ENCODE assay signal across 11 cellular contexts in genomic region chr6:32183030-32183429, GRCh38. TPM values are rescaled to one million over a fixed set of nuclear protein-coding genes. Genes with fewer than 3 reads are reported as not detected.
A peak's percentile ranks its signal among the peaks of the same experiment; 100 is the strongest.
DNase-seq lines count a peak whose midpoint lies in the region; ATAC-seq and TF ChIP-seq lines count a peak whose summit lies in the region.
"Had no signal": no experiment of that assay in that cellular context is flagged by ENCODE, and none has a peak within 500 bp of the region (broad histone marks: within the 10 kb centered on the region; RNA-seq: fewer than 3 reads in every experiment).

No MANE protein-coding gene starts in this region.

- CTCF ChIA-PET in HEK293 (lab: Yijun Ruan, JAX) = interaction anchor here (2.1 kb wide), 1 partner anchor 12 kb away, joined by 9 read pairs; no protein-coding TSS in a partner anchor

- H3K4me3 ChIP-seq in BLaER1 (no peak overlapping the region), HEK293 (ENCODE audit: low read depth, low read length) (no peak overlapping the region), esophagus squamous epithelium (no peak overlapping the region), sigmoid colon (no peak overlapping the region)

- TF ChIP-seq CTCF in HEK293 (tag by site-specific recombination; IDR thresholded peaks at IDR 0.05) (no peak), esophagus squamous epithelium (IDR thresholded peaks at IDR 0.05) (no peak), sigmoid colon (IDR thresholded peaks at IDR 0.05) (no peak)

- peak overlapping the region; percentile 41; the same call in 1 of the 2 replicates for H3K9ac ChIP-seq in BLaER1
- H3K9ac ChIP-seq: KMS-11 had no signal

- no peak for TF ChIP-seq POLR2A in esophagus squamous epithelium (IDR thresholded peaks at IDR 0.05)
- TF ChIP-seq POLR2A in sigmoid colon (IDR thresholded peaks at IDR 0.05) = no peak

- H3K27me3 ChIP-seq in BLaER1 (no peaks in the 10 kb centered on the region), esophagus squamous epithelium (no peaks in the 10 kb centered on the region), sigmoid colon (no peaks in the 10 kb centered on the region)

- DNase-seq in esophagus squamous epithelium (lab: John Stamatoyannopoulos, UW) (no peak), sigmoid colon (no peak)
- DNase-seq: activated CD4-positive, alpha-beta T cell treated with anti-CD3 and anti-CD28 coated beads for 1 hour; activated effector memory CD4-positive, alpha-beta T cell treated with anti-CD3 and anti-CD28 coated beads, Interleukin-2, amount 50 U/mL, for 16 hours; NCI-H146 had no signal

- no peak for ATAC-seq in HG03439 (IDR thresholded peaks at IDR 0.05; ENCODE audit: unreplicated experiment)
- ATAC-seq in GM18873 (IDR thresholded peaks at IDR 0.05; ENCODE audit: low FRiP score, unreplicated experiment) = no peak
- ATAC-seq in HG02981 (IDR thresholded peaks at IDR 0.05; ENCODE audit: unreplicated experiment) = no peak

- WGBS in esophagus squamous epithelium, 2 donors = 63 to 79% methylated on average over 3 of the region's 3 CpGs
- 80 to 85% methylated on average over 3 of the region's 3 CpGs for WGBS in sigmoid colon, 2 donors

- peaks cover 42% of the 10 kb centered on the region for H3K4me1 ChIP-seq in BLaER1
- H3K4me1 ChIP-seq in HEK293 (ENCODE audit: control insufficient read depth, insufficient read depth, low read length) = peaks cover 7% of the 10 kb centered on the region
- peaks cover 14 to 79% (median 44%) of the 10 kb centered on the region in 3 donors for H3K4me1 ChIP-seq in esophagus squamous epithelium
- peaks cover 0 to 71% (median 46%) of the 10 kb centered on the region in 4 donors for H3K4me1 ChIP-seq in sigmoid colon

- POLR2A ChIA-PET in HEK293 (lab: Yijun Ruan, JAX) = interaction anchor here (0.6 to 3.0 kb wide), 4 partner anchors 12 to 264 kb away, joined by 3 to 19 read pairs (median 6); partner anchors contain the start of gene FKBPL

- H3K36me3 ChIP-seq in BLaER1 (peaks cover 74% of the 10 kb centered on the region), HEK293 (ENCODE audit: control insufficient read depth in 2 of 2, insufficient read depth in 1 of 2, low read length in 2 of 2) (peaks cover 0 to 68% of the 10 kb centered on the region in 2 experiments; a peak in 2 of 3 replicates), esophagus squamous epithelium (peaks cover 15 to 71% (median 19%) of the 10 kb centered on the region in 3 donors), sigmoid colon (peaks cover 13 to 65% (median 23%) of the 10 kb centered on the region in 4 donors)

- H3K27ac ChIP-seq in BLaER1 = peak overlapping the region; percentile 37; the same call in 1 of the 2 replicates
- no peak overlapping the region for H3K27ac ChIP-seq in HEK293 (ENCODE audit: extremely low read depth, low read depth, low read length)
- peak overlapping the region in 3 of 4 donors; percentile 66 to 99 (median 99) for H3K27ac ChIP-seq in esophagus squamous epithelium
- H3K27ac ChIP-seq in sigmoid colon = peak overlapping the region; percentile 83 to 100 (median 96)
- H3K27ac ChIP-seq: KMS-11 had no signal

- H3K9me3 ChIP-seq in BLaER1 = no peaks in the 10 kb centered on the region
- H3K9me3 ChIP-seq in HEK293 (ENCODE audit: control insufficient read depth, insufficient read depth, low read depth, low read length) = no peaks in the 10 kb centered on the region
- no peaks in the 10 kb centered on the region for H3K9me3 ChIP-seq in esophagus squamous epithelium
- H3K9me3 ChIP-seq in sigmoid colon = no peaks in the 10 kb centered on the region

- intact Hi-C loops in esophagus squamous epithelium (cut with DNase I) = no loop called here
- intact Hi-C loops in sigmoid colon (cut with DNase I) = no loop called here

- no peak overlapping the region for H3K4me2 ChIP-seq in BLaER1
- H3K4me2 ChIP-seq: KMS-11 had no signal

- no peaks in the 10 kb centered on the region; the same call in 1 of the 2 replicates for H4K20me1 ChIP-seq in BLaER1

- TF ChIP-seq EP300 in sigmoid colon (IDR thresholded peaks at IDR 0.05) = no peak

TF ChIP-seq in HEK293, 187 proteins besides CTCF, POLR2A, EP300 and RAD21:
- TF ChIP-seq ZSCAN23 (tag by site-specific recombination; IDR thresholded peaks at IDR 0.05) (no peak), ZNF596 (tag by site-specific recombination; IDR thresholded peaks at IDR 0.05) (no peak), SP7 (tag by site-specific recombination; IDR thresholded peaks at IDR 0.05) (no peak), ZFHX2 (tag by site-specific recombination; conservative IDR thresholded peaks at IDR 0.05) (peak; percentile 62)
TF ChIP-seq in HEK293: peak in this region for 1.

RNA-seq across cellular contexts. Expression of gene AGER, which starts 1.0 kb away (rescaled TPM):
- 1 to 10 TPM in 3 of 4 donors, under 1 TPM in 1; 0.59 to 1.7 (median 1.4) TPM for total RNA-seq in esophagus squamous epithelium
- total RNA-seq in sigmoid colon = 1 to 10 TPM; 1.9 to 8.9 (median 5.3) TPM
- 10 to 100 TPM in 1 of 3 donors, 1 to 10 TPM in 1, not detected in 1; 2.4 to 10.6 TPM for polyA plus RNA-seq in sigmoid colon

RNA-seq across cellular contexts. Expression of gene RNF5, which starts 4.8 kb away (rescaled TPM):
- total RNA-seq in esophagus squamous epithelium (10 to 100 TPM; 20.8 to 59.0 (median 40.8) TPM), sigmoid colon (100 to 1,000 TPM in 2 of 4 donors, 10 to 100 TPM in 2; 61.5 to 118 (median 95.1) TPM)
- polyA plus RNA-seq in sigmoid colon = 100 to 1,000 TPM in 2 of 3 donors, 10 to 100 TPM in 1; 95.2 to 220 (median 189) TPM

RNA-seq across cellular contexts. Expression of gene PBX2, which starts 7.0 kb away (rescaled TPM):
- total RNA-seq in esophagus squamous epithelium (10 to 100 TPM; 27.1 to 40.2 (median 28.9) TPM), sigmoid colon (10 to 100 TPM; 53.6 to 67.7 (median 57.0) TPM)
- 10 to 100 TPM; 16.6 to 55.2 (median 19.8) TPM for polyA plus RNA-seq in sigmoid colon

RNA-seq across cellular contexts. Expression of gene AGPAT1, which starts 7.1 kb away (rescaled TPM):
- total RNA-seq in esophagus squamous epithelium = 10 to 100 TPM; 17.6 to 34.0 (median 19.1) TPM
- 10 to 100 TPM; 32.4 to 45.7 (median 36.5) TPM for total RNA-seq in sigmoid colon
- polyA plus RNA-seq in sigmoid colon = 10 to 100 TPM; 36.6 to 54.2 (median 37.9) TPM

RNA-seq across cellular contexts. Expression of gene GPSM3, which starts 9.4 kb away (rescaled TPM):
- total RNA-seq in esophagus squamous epithelium (10 to 100 TPM in 2 of 4 donors, 1 to 10 TPM in 2; 1.6 to 14.1 (median 6.5) TPM), sigmoid colon (10 to 100 TPM in 3 of 4 donors, 1 to 10 TPM in 1; 5.0 to 13.3 (median 10.4) TPM)
- 10 to 100 TPM; 15.5 to 56.2 (median 15.6) TPM for polyA plus RNA-seq in sigmoid colon
